In the genomic region with DNA sequence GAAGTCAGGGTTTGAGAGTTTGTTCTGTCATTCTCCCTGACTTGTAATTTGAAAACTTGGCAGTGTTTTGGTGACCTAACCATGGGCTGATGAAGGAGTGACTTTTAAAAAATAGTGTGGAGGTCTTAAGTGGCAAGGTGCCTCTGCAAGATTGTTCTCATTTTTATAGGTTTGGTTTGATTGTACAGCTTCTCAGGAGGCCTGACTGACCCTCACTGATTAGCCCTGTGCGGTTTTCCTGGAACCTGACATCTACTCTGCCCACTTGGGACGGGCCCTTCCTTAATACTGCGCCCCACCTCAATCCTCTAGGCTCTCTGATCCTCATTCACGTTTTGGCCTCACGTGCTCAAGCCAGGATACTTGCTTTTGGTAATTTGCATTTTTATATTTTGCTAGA, we compare ENCODE assay signal across 9 cellular contexts. TPM values are rescaled to one million over a fixed set of nuclear protein-coding genes. Genes with fewer than 3 reads are reported as not detected.
DNase-seq lines count a peak whose midpoint lies in the region; ATAC-seq and TF ChIP-seq lines count a peak whose summit lies in the region.
"Had no signal": no experiment of that assay in that cellular context is flagged by ENCODE, and none has a peak within 500 bp of the region (broad histone marks: within the 10 kb centered on the region; RNA-seq: fewer than 3 reads in every experiment).

No MANE protein-coding gene starts in this region.

- peaks cover 10% of the 10 kb centered on the region for H3K36me3 Mint-ChIP-seq in CD4-positive, CD25-positive, alpha-beta regulatory T cell
- H3K36me3 Mint-ChIP-seq in activated CD8-positive, alpha-beta T cell treated with anti-CD3 and anti-CD28 coated beads for 36 hours (ENCODE audit: low read depth), result peaks cover 40% of the 10 kb centered on the region
- peaks cover 7% of the 10 kb centered on the region for H3K36me3 Mint-ChIP-seq in mesothelial cell of epicardium

- H3K9me3 ChIP-seq in CD4-positive, CD25-positive, alpha-beta regulatory T cell (ENCODE audit: control insufficient read depth in 2 of 2, low read length in 2 of 2), result no peaks in the 10 kb centered on the region
- no peaks in the 10 kb centered on the region for H3K9me3 ChIP-seq in HEK293 (ENCODE audit: control insufficient read depth, insufficient read depth, low read depth, low read length)

- H3K27me3 Mint-ChIP-seq in CD4-positive, CD25-positive, alpha-beta regulatory T cell, result peaks cover 7% of the 10 kb centered on the region
- peaks cover 8% of the 10 kb centered on the region for H3K27me3 Mint-ChIP-seq in activated CD8-positive, alpha-beta T cell treated with anti-CD3 and anti-CD28 coated beads for 36 hours
- no peaks in the 10 kb centered on the region for H3K27me3 Mint-ChIP-seq in mesothelial cell of epicardium (ENCODE audit: low read depth)

- no peak for TF ChIP-seq CTCF in HEK293 (tag by site-specific recombination; IDR thresholded peaks at IDR 0.05)
- TF ChIP-seq CTCF in activated CD8-positive, alpha-beta T cell treated with anti-CD3 and anti-CD28 coated beads for 36 hours (IDR thresholded peaks at IDR 0.05), result no peak
- TF ChIP-seq CTCF in mesothelial cell of epicardium (IDR thresholded peaks at IDR 0.05; ENCODE audit: unreplicated experiment), result no peak

- H3K9me3 Mint-ChIP-seq in CD4-positive, CD25-positive, alpha-beta regulatory T cell, result peaks cover 0 to 2% (median 0%) of the 10 kb centered on the region in 7 donors
- H3K9me3 Mint-ChIP-seq in activated CD8-positive, alpha-beta T cell treated with anti-CD3 and anti-CD28 coated beads for 36 hours, result no peaks in the 10 kb centered on the region
- H3K9me3 Mint-ChIP-seq in mesothelial cell of epicardium, result no peaks in the 10 kb centered on the region

- H3K27me3 ChIP-seq in CD4-positive, CD25-positive, alpha-beta regulatory T cell (ENCODE audit: control insufficient read depth, insufficient read depth, low read length), result no peaks in the 10 kb centered on the region

- no peak for ATAC-seq in CD4-positive, CD25-positive, alpha-beta regulatory T cell (ENCODE audit: low read depth in 2 of 2)
- ATAC-seq in activated CD8-positive, alpha-beta T cell treated with anti-CD3 and anti-CD28 coated beads for 36 hours, result no peak
- no peak for ATAC-seq in GM21381 (IDR thresholded peaks at IDR 0.05; ENCODE audit: unreplicated experiment)
- no peak for ATAC-seq in HG03095 (IDR thresholded peaks at IDR 0.05; ENCODE audit: unreplicated experiment)

- H3K36me3 ChIP-seq in CD4-positive, CD25-positive, alpha-beta regulatory T cell (ENCODE audit: control insufficient read depth, insufficient read depth, low read length), result no peaks in the 10 kb centered on the region
- peaks cover 0 to 32% of the 10 kb centered on the region in 2 experiments; a peak in 1 of 3 replicates for H3K36me3 ChIP-seq in HEK293 (ENCODE audit: control insufficient read depth in 2 of 2, insufficient read depth in 1 of 2, low read length in 2 of 2)

- H3K4me1 ChIP-seq in CD4-positive, CD25-positive, alpha-beta regulatory T cell (ENCODE audit: control insufficient read depth, insufficient read depth, low read length, poor library complexity, severe bottlenecking), result peaks cover 55% of the 10 kb centered on the region
- H3K4me1 ChIP-seq in HEK293 (ENCODE audit: control insufficient read depth, insufficient read depth, low read length), result 0 out of 2 replicates have a peak, but pooled peaks cover 6% of the 10 kb centered on the region

- H3K4me3 ChIP-seq in CD4-positive, CD25-positive, alpha-beta regulatory T cell (ENCODE audit: low read depth, low read length), result peak overlapping the region; percentile 76
- H3K4me3 ChIP-seq in HEK293 (ENCODE audit: low read depth, low read length), result no peak overlapping the region

- H3K4me1 Mint-ChIP-seq in CD4-positive, CD25-positive, alpha-beta regulatory T cell, result peaks cover 37 to 68% (median 50%) of the 10 kb centered on the region in 4 donors
- H3K4me1 Mint-ChIP-seq in activated CD8-positive, alpha-beta T cell treated with anti-CD3 and anti-CD28 coated beads for 36 hours (ENCODE audit: low read depth), result peaks cover 60% of the 10 kb centered on the region
- H3K4me1 Mint-ChIP-seq in mesothelial cell of epicardium, result peaks cover 64% of the 10 kb centered on the region

- CTCF ChIA-PET in HEK293 (lab: Yijun Ruan, JAX), result interaction anchor here (0.7 kb wide), 1 partner anchor 48 kb away, joined by 5 read pairs; no protein-coding TSS in a partner anchor
- CTCF ChIA-PET in activated CD8-positive, alpha-beta T cell treated with anti-CD3 and anti-CD28 coated beads for 36 hours (lab: Charles Lee), result no interaction called here

- H3K27ac ChIP-seq in CD4-positive, CD25-positive, alpha-beta regulatory T cell (ENCODE audit: insufficient read depth, low read length, poor library complexity, severe bottlenecking), result peak overlapping the region; percentile 23
- no peak overlapping the region for H3K27ac ChIP-seq in HEK293 (ENCODE audit: extremely low read depth, low read depth, low read length)
- H3K27ac ChIP-seq: HL-60 had no signal

- DNase-seq in CD4-positive, CD25-positive, alpha-beta regulatory T cell, result no peak
- no peak for DNase-seq in activated CD8-positive, alpha-beta T cell treated with anti-CD3 and anti-CD28 coated beads for 36 hours
- DNase-seq in mesothelial cell of epicardium (ENCODE audit: low spot score in 2 of 2, unreplicated experiment in 2 of 2), result no peak
- no peak for DNase-seq in stimulated activated CD8-positive, alpha-beta memory T cell treated with anti-CD3 and anti-CD28 coated beads, Interleukin-4, amount 100 ng/mL, for 48 hours
- DNase-seq in NCI-H1105 treated with DMSO at 0.1 percent for 48 hours (lab: John Stamatoyannopoulos, UW), result no peak

- POLR2A ChIA-PET in HEK293 (lab: Yijun Ruan, JAX), result interaction anchor here (0.5 kb wide), 1 partner anchor 14 kb away, joined by 3 read pairs; no protein-coding TSS in a partner anchor
- POLR2A ChIA-PET in activated CD8-positive, alpha-beta T cell treated with anti-CD3 and anti-CD28 coated beads for 36 hours (lab: Charles Lee), result interaction anchor here (1.4 to 5.3 kb wide), 2 partner anchors 12 to 109 kb away, joined by 4 to 37 read pairs; partner anchors contain the start of genes NKIRAS1 and RPL15

- intact Hi-C loops in activated CD8-positive, alpha-beta T cell treated with anti-CD3 and anti-CD28 coated beads for 36 hours (cut with micrococcal nuclease), result loop anchor here (10.0 kb wide), 2 partner anchors 106 to 364 kb away; partner anchors contain the start of genes NKIRAS1 and RPL15

- H3K27ac Mint-ChIP-seq in CD4-positive, CD25-positive, alpha-beta regulatory T cell, result peak overlapping the region; percentile 32 to 89 (median 72)
- H3K27ac Mint-ChIP-seq in activated CD8-positive, alpha-beta T cell treated with anti-CD3 and anti-CD28 coated beads for 36 hours, result peak overlapping the region; percentile 12
- no peak overlapping the region for H3K27ac Mint-ChIP-seq in mesothelial cell of epicardium

- peak overlapping the region; percentile 95 to 100 (median 97) for H3K4me3 Mint-ChIP-seq in CD4-positive, CD25-positive, alpha-beta regulatory T cell
- peak overlapping the region; percentile 87 for H3K4me3 Mint-ChIP-seq in activated CD8-positive, alpha-beta T cell treated with anti-CD3 and anti-CD28 coated beads for 36 hours
- H3K4me3 Mint-ChIP-seq in mesothelial cell of epicardium, result peak overlapping the region; percentile 96

TF ChIP-seq in HEK293, 187 proteins besides CTCF, POLR2A, EP300 and RAD21 (continues in another document):
- TF ChIP-seq ZBTB21 (tag by site-specific recombination; IDR thresholded peaks at IDR 0.05) (no peak), ZNF558 (tag by site-specific recombination; IDR thresholded peaks at IDR 0.05) (no peak), ZNF843 (tag by site-specific recombination; IDR thresholded peaks at IDR 0.05) (no peak), KLF17 (tag by site-specific recombination; IDR thresholded peaks at IDR 0.05) (0 out of 2 replicates have a peak, but pooled peaks have one; percentile 25), ZNF792 (tag by site-specific recombination; IDR thresholded peaks at IDR 0.05) (no peak), GLIS2 (tag by site-specific recombination; IDR thresholded peaks at IDR 0.05) (no peak), ZNF555 (tag by site-specific recombination; conservative IDR thresholded peaks at IDR 0.05) (no peak), ZNF426 (tag by site-specific recombination; IDR thresholded peaks at IDR 0.05) (no peak), SALL2 (tag by site-specific recombination; IDR thresholded peaks at IDR 0.05; ENCODE audit: borderline replicate concordance) (no peak)
- TF ChIP-seq, protein P1, sequence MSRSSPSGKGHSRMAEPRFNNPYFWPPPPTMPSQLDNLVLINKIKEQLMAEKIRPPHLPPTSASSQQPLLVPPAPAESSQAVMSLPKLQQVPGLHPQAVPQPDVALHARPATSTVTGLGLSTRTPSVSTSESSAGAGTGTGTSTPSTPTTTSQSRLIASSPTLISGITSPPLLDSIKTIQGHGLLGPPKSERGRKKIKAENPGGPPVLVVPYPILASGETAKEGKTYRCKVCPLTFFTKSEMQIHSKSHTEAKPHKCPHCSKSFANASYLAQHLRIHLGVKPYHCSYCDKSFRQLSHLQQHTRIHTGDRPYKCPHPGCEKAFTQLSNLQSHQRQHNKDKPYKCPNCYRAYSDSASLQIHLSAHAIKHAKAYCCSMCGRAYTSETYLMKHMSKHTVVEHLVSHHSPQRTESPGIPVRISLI (tag by site-specific recombination; IDR thresholded peaks at IDR 0.05), result no peak
- TF ChIP-seq, protein P2, sequence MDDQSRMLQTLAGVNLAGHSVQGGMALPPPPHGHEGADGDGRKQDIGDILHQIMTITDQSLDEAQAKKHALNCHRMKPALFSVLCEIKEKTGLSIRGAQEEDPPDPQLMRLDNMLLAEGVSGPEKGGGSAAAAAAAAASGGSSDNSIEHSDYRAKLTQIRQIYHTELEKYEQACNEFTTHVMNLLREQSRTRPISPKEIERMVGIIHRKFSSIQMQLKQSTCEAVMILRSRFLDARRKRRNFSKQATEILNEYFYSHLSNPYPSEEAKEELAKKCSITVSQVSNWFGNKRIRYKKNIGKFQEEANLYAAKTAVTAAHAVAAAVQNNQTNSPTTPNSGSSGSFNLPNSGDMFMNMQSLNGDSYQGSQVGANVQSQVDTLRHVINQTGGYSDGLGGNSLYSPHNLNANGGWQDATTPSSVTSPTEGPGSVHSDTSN (CRISPR knock-in tag; IDR thresholded peaks at IDR 0.05), result no peak

RNA-seq across cellular contexts. Expression of gene UBE2E1, which starts 2.8 kb away (rescaled TPM):
- 65.3 TPM for total RNA-seq in CD4-positive, CD25-positive, alpha-beta regulatory T cell
- polyA plus RNA-seq in CD4-positive, CD25-positive, alpha-beta regulatory T cell, result 10 to 100 TPM in 2 of 4 donors, 1 to 10 TPM in 2; 6.2 to 21.2 (median 10.6) TPM
- total RNA-seq in activated CD8-positive, alpha-beta T cell treated with anti-CD3 and anti-CD28 coated beads for 36 hours, result 10 to 100 TPM; 79.0 to 80.3 TPM
- total RNA-seq in mesothelial cell of epicardium, result 89.9 to 93.3 TPM (median 90.4 TPM) in 3 replicates
